In the genomic region with DNA sequence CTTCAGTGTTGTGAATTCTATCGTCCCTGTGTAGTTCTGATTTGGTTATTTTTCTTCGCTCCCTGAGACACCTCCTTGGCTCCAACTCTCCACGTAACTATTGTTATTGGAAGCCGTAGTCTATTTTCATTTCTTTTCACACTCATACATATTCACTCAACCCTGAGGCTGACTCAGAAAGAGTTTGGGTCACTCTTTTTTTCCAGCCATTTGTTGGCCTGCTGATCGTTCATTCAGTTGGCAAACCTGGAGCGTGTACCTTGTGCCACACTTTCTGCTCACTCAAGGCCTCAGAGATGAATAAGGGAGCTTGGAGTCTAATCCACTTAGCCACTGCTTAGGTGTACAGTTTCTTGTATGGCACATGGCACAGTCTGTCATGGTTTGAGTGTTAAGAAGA, we compare ENCODE assay signal across 26 cellular contexts. TPM values are rescaled to one million over a fixed set of nuclear protein-coding genes. Genes with fewer than 3 reads are reported as not detected.
A peak's percentile ranks its signal among the peaks of the same experiment; 100 is the strongest.
DNase-seq lines count a peak whose midpoint lies in the region; ATAC-seq, FAIRE-seq and TF ChIP-seq lines count a peak whose summit lies in the region.
"Had no signal": no experiment of that assay in that cellular context is flagged by ENCODE, and none has a peak within 500 bp of the region (broad histone marks: within the 10 kb centered on the region; RNA-seq: fewer than 3 reads in every experiment).

No MANE protein-coding gene starts in this region.

- ATAC-seq in GM19452 (IDR thresholded peaks at IDR 0.05; ENCODE audit: unreplicated experiment) = no peak
- ATAC-seq in GM18498 (IDR thresholded peaks at IDR 0.05; ENCODE audit: unreplicated experiment) = no peak
- ATAC-seq in GM18505 (IDR thresholded peaks at IDR 0.05; ENCODE audit: unreplicated experiment) = no peak
- ATAC-seq: heart left ventricle; left colon; SK-N-SH treated with all-trans-retinoic acid at 6 μM for 48 hours; stimulated activated memory B cell treated with anti-CD40 and anti-IgM and Interleukin-4, amounts not matched to agents 10 μg/mL and 1 μg/mL and 100 μg/mL, for 72 hours had no signal

- H4K8ac ChIP-seq in mesenchymal stem cell (ENCODE audit: low read length) = no peak overlapping the region

- intact Hi-C loops in testis (cut with DNase I; ENCODE audit: low total_unique reads) = no loop called here

- DNase-seq in NCI-H82 (lab: John Stamatoyannopoulos, UW) (peak; percentile 96), bronchial epithelial cell (ENCODE audit: low read depth) (no peak), mesenchymal stem cell (no peak), testis (no peak), SK-N-DZ (ENCODE audit: low spot score) (no peak)
- DNase-seq: activated CD4-positive, alpha-beta T cell treated with anti-CD3 and anti-CD28 coated beads, Interleukin-2, amount 50 U/mL, for 1 hour; activated effector memory CD4-positive, alpha-beta T cell treated with Interleukin-2 at 50 U/mL for 16 hours; heart left ventricle; KBM-7; left colon; MG63; NCI-H2081; NCI-H345; NCI-H774; occipital lobe; OCI-M1; stimulated activated CD4-positive, alpha-beta T cell treated with anti-CD3 and anti-CD28 coated beads, Interleukin-2, amount 100 ng/mL, for 48 hours; T-helper 2 cell had no signal

- H2BK12ac ChIP-seq in mesenchymal stem cell (ENCODE audit: low read length in 2 of 2) = no peak overlapping the region

- no peak overlapping the region for H4K91ac ChIP-seq in mesenchymal stem cell (ENCODE audit: low read length)

- H3K27ac ChIP-seq in mesenchymal stem cell (ENCODE audit: low read length, poor library complexity, severe bottlenecking) = no peak overlapping the region
- H3K27ac ChIP-seq in testis = peak overlapping the region; percentile 74 to 82
- H3K27ac ChIP-seq: heart left ventricle, suprapubic skin, vagina had no signal

- peak; percentile 70 for FAIRE-seq in bronchial epithelial cell (lab: Jason Lieb, UNC)

- 98% methylated on average over 6 of the region's 6 CpGs for WGBS in mesenchymal stem cell
- 91 to 98% methylated on average over 6 of the region's 6 CpGs for WGBS in testis, 2 donors

- H3K4me2 ChIP-seq in mesenchymal stem cell (ENCODE audit: low read length, poor library complexity, severe bottlenecking) = no peak overlapping the region
- H3K4me2 ChIP-seq: smooth muscle cell had no signal

- no peak overlapping the region for H3K4me3 ChIP-seq in bronchial epithelial cell (ENCODE audit: low read depth, low read length)
- H3K4me3 ChIP-seq in mesenchymal stem cell (ENCODE audit: insufficient read depth in 1 of 2, low read depth in 1 of 2, low read length in 2 of 2) = no peak overlapping the region
- H3K4me3 ChIP-seq in testis = no peak overlapping the region
- H3K4me3 ChIP-seq: heart left ventricle, MG63, smooth muscle cell, suprapubic skin, vagina had no signal

- TF ChIP-seq POLR2A in testis (IDR thresholded peaks at IDR 0.05) (no peak), GM18505 (IDR thresholded peaks at IDR 0.05; ENCODE audit: borderline replicate concordance, extremely low read depth, insufficient read depth, insufficient read length) (no peak)

- TF ChIP-seq CTCF in bronchial epithelial cell (IDR thresholded peaks at IDR 0.05; ENCODE audit: insufficient read depth, low read length, severe bottlenecking) (no peak), testis (IDR thresholded peaks at IDR 0.05) (no peak)

- H2BK5ac ChIP-seq in mesenchymal stem cell (ENCODE audit: low read depth, low read length, poor library complexity, severe bottlenecking) = no peak overlapping the region

- H3K4ac ChIP-seq in mesenchymal stem cell (ENCODE audit: low read depth in 1 of 2, low read length in 2 of 2) = no peak overlapping the region

- no peaks in the 10 kb centered on the region for H3K27me3 ChIP-seq in bronchial epithelial cell (ENCODE audit: control insufficient read depth, insufficient read depth, low read length)
- H3K27me3 ChIP-seq in mesenchymal stem cell (ENCODE audit: control insufficient read depth in 1 of 2, insufficient read depth in 1 of 2, low read length in 2 of 2) = no peaks in the 10 kb centered on the region
- no peaks in the 10 kb centered on the region for H3K27me3 ChIP-seq in testis
- H3K27me3 ChIP-seq: heart left ventricle, MG63, suprapubic skin, vagina had no signal

- H3K23ac ChIP-seq in mesenchymal stem cell (ENCODE audit: low read length in 2 of 2) = no peak overlapping the region

- H3K4me1 ChIP-seq in mesenchymal stem cell (ENCODE audit: control insufficient read depth, insufficient read depth, low read depth, low read length) = peaks cover 6% of the 10 kb centered on the region
- H3K4me1 ChIP-seq in testis = peaks cover 55% of the 10 kb centered on the region

- H2AK5ac ChIP-seq in mesenchymal stem cell (ENCODE audit: low read length, severe bottlenecking) = peak overlapping the region; percentile 45

- H3K9ac ChIP-seq in mesenchymal stem cell (ENCODE audit: low read length) = no peak overlapping the region

- no peak overlapping the region for H2BK15ac ChIP-seq in mesenchymal stem cell (ENCODE audit: low read depth, poor library complexity, severe bottlenecking)

- no peak overlapping the region for H2AFZ ChIP-seq in mesenchymal stem cell (ENCODE audit: low read depth, low read length)

- H3K14ac ChIP-seq in mesenchymal stem cell (ENCODE audit: low read length in 2 of 2) = no peak overlapping the region

- peaks cover 21% of the 10 kb centered on the region for H3K79me1 ChIP-seq in mesenchymal stem cell (replicated peaks; ENCODE audit: low read length, poor library complexity, severe bottlenecking)

- H3K18ac ChIP-seq in mesenchymal stem cell (ENCODE audit: low read depth in 1 of 2, low read length in 2 of 2) = no peak overlapping the region

- H3K36me3 ChIP-seq in bronchial epithelial cell (ENCODE audit: control insufficient read depth, insufficient read depth, low read length) = peaks cover 4% of the 10 kb centered on the region
- peaks cover 10 to 59% of the 10 kb centered on the region in 2 experiments for H3K36me3 ChIP-seq in mesenchymal stem cell (ENCODE audit: control insufficient read depth in 1 of 2, insufficient read depth in 2 of 2, low read depth in 1 of 2, low read length in 2 of 2)
- H3K36me3 ChIP-seq in testis (ENCODE audit: low read depth, missing control alignments) = no peaks in the 10 kb centered on the region

- H3K9me3 ChIP-seq in mesenchymal stem cell (ENCODE audit: control insufficient read depth, low read length) (no peaks in the 10 kb centered on the region), testis (no peaks in the 10 kb centered on the region)
- H3K9me3 ChIP-seq: heart left ventricle, MG63, suprapubic skin, vagina had no signal

- no peak overlapping the region for H2BK120ac ChIP-seq in mesenchymal stem cell (ENCODE audit: low read depth, low read length)

RNA-seq across cellular contexts. Expression of gene GYG1, which starts 22.4 kb away (rescaled TPM):
- total RNA-seq in bronchial epithelial cell (21.3 and 28.5 TPM in 2 replicates), testis (100 to 1,000 TPM; 128 to 138 TPM)
- 59.2 TPM for polyA plus RNA-seq in mesenchymal stem cell (2013, experiment 1 of 2)
- polyA plus RNA-seq in mesenchymal stem cell (2013, experiment 2 of 2) = 59.2 TPM
- polyA plus RNA-seq in testis (ENCODE audit: insufficient read depth, low read depth, low replicate concordance) = 303 TPM
- polyA plus RNA-seq in SK-N-DZ (2014; cell fraction: cytosol; rRNA removed) = 18.4 and 33.5 TPM in 2 replicates
- 10.9 and 19.4 TPM in 2 replicates for polyA plus RNA-seq in SK-N-DZ (2014; cell fraction: nucleus; rRNA removed)
